8 cellular contexts compared by ENCODE assay signal in genomic region chr17:41894791-41895331, GRCh38. TPM values are rescaled to one million over a fixed set of nuclear protein-coding genes. Genes with fewer than 3 reads are reported as not detected.
DNase-seq lines count a peak whose midpoint lies in the region; ATAC-seq and TF ChIP-seq lines count a peak whose summit lies in the region.
"Had no signal": no experiment of that assay in that cellular context is flagged by ENCODE, and none has a peak within 500 bp of the region (broad histone marks: within the 10 kb centered on the region; RNA-seq: fewer than 3 reads in every experiment).

No MANE protein-coding gene starts in this region.

- H3K4me3 ChIP-seq in left lung (no peak overlapping the region), upper lobe of right lung (no peak overlapping the region), spleen (no peak overlapping the region)

- H3K36me3 ChIP-seq in left lung (peaks cover 0 to 100% of the 10 kb centered on the region in 2 donors), upper lobe of right lung (peaks cover 97% of the 10 kb centered on the region), spleen (peaks cover 3 to 100% (median 94%) of the 10 kb centered on the region in 6 donors)

- POLR2A ChIA-PET in naive thymus-derived CD8-positive, alpha-beta T cell (lab: Charles Lee): no interaction called here

- TF ChIP-seq CTCF in left lung (IDR thresholded peaks at IDR 0.05): no peak
- no peak for TF ChIP-seq CTCF in upper lobe of right lung (IDR thresholded peaks at IDR 0.05)
- no peak for TF ChIP-seq CTCF in spleen (IDR thresholded peaks at IDR 0.05 in 8 of 11, conservative IDR thresholded peaks at IDR 0.05 in 3 of 11)

- no peaks in the 10 kb centered on the region for H3K9me3 Mint-ChIP-seq in naive thymus-derived CD8-positive, alpha-beta T cell
- H3K9me3 Mint-ChIP-seq: activated CD4-positive, alpha-beta memory T cell treated with anti-CD3 and anti-CD28 coated beads for 36 hours had no signal

- no peaks in the 10 kb centered on the region for H3K27me3 ChIP-seq in left lung
- H3K27me3 ChIP-seq in upper lobe of right lung: no peaks in the 10 kb centered on the region
- no peaks in the 10 kb centered on the region for H3K27me3 ChIP-seq in spleen (replicated peaks in 1 of 7)

- H3K4me1 ChIP-seq in left lung (no peaks in the 10 kb centered on the region), upper lobe of right lung (peaks cover 4% of the 10 kb centered on the region), spleen (peaks cover 0 to 19% (median 0%) of the 10 kb centered on the region in 6 donors)

- intact Hi-C loops in left lung (cut with DNase I): no loop called here
- intact Hi-C loops in upper lobe of right lung (cut with DNase I): no loop called here
- intact Hi-C loops in spleen (cut with DNase I; ENCODE audit: low total_unique reads): no loop called here

- H3K4me1 Mint-ChIP-seq in naive thymus-derived CD8-positive, alpha-beta T cell: peaks cover 0 to 4% (median under 1%) of the 10 kb centered on the region in 4 donors

- peak; percentile 66 for DNase-seq in HK-2 (ENCODE audit: unreplicated experiment)
- peak; percentile 78 for DNase-seq in brain pericyte (ENCODE audit: low read depth, low spot score)
- no peak for DNase-seq in left lung
- no peak for DNase-seq in upper lobe of right lung
- no peak for DNase-seq in stimulated activated CD4-positive, alpha-beta T cell treated with anti-CD3 and anti-CD28 coated beads, Interleukin-4, amount 100 ng/mL, for 24 hours
- DNase-seq in spleen: no peak
- DNase-seq in naive thymus-derived CD8-positive, alpha-beta T cell: no peak
- DNase-seq: activated CD4-positive, alpha-beta memory T cell treated with anti-CD3 and anti-CD28 coated beads for 36 hours had no signal

- no peak for TF ChIP-seq POLR2A in spleen (IDR thresholded peaks at IDR 0.05)

- ATAC-seq in left lung (peak; percentile 26), upper lobe of right lung (no peak)
- ATAC-seq in naive thymus-derived CD8-positive, alpha-beta T cell: no peak

- no peaks in the 10 kb centered on the region for H3K27me3 Mint-ChIP-seq in naive thymus-derived CD8-positive, alpha-beta T cell
- H3K27me3 Mint-ChIP-seq: activated CD4-positive, alpha-beta memory T cell treated with anti-CD3 and anti-CD28 coated beads for 36 hours had no signal

- H3K9me3 ChIP-seq in left lung (no peaks in the 10 kb centered on the region), upper lobe of right lung (no peaks in the 10 kb centered on the region), spleen (no peaks in the 10 kb centered on the region)

- peak overlapping the region in 1 of 10 donors; percentile 15 for H3K27ac Mint-ChIP-seq in naive thymus-derived CD8-positive, alpha-beta T cell
- H3K27ac Mint-ChIP-seq: activated CD4-positive, alpha-beta memory T cell treated with anti-CD3 and anti-CD28 coated beads for 36 hours had no signal

- H3K27ac ChIP-seq in left lung (no peak overlapping the region), upper lobe of right lung (peak overlapping the region; percentile 59), spleen (peak overlapping the region in 1 of 8 donors; percentile 13)

- H3K4me3 Mint-ChIP-seq in naive thymus-derived CD8-positive, alpha-beta T cell: no peak overlapping the region
- H3K4me3 Mint-ChIP-seq: activated CD4-positive, alpha-beta memory T cell treated with anti-CD3 and anti-CD28 coated beads for 36 hours had no signal

- 56 to 84% (median 67%) methylated on average over 6 to 7 of the region's 7 CpGs for WGBS in spleen, 5 donors

- H3K36me3 Mint-ChIP-seq in naive thymus-derived CD8-positive, alpha-beta T cell: peaks cover 0 to 87% (median 14%) of the 10 kb centered on the region in 3 donors

RNA-seq across cellular contexts. Expression of gene ACLY, which starts 23.9 kb away (rescaled TPM):
- total RNA-seq in left lung (100 to 1,000 TPM; 129 to 204 TPM), upper lobe of right lung (112 TPM), spleen (100 to 1,000 TPM in 2 of 7 donors, 10 to 100 TPM in 5; 64.9 to 112 (median 87.6) TPM)
- polyA plus RNA-seq in spleen: 10 to 100 TPM; 17.7 to 28.6 (median 21.6) TPM
- 10 to 100 TPM; 69.9 to 79.3 TPM for total RNA-seq in naive thymus-derived CD8-positive, alpha-beta T cell
- 10 to 100 TPM; 42.7 to 61.3 (median 50.1) TPM for polyA plus RNA-seq in naive thymus-derived CD8-positive, alpha-beta T cell

RNA-seq across cellular contexts. Expression of gene KLHL11, which starts 29.6 kb away (rescaled TPM):
- total RNA-seq in left lung (10 to 100 TPM; 11.0 to 13.3 TPM), upper lobe of right lung (12.6 TPM), spleen (10 to 100 TPM; 10.1 to 25.2 (median 12.6) TPM)
- polyA plus RNA-seq in spleen: 1 to 10 TPM in 1 of 3 donors, under 1 TPM in 2; 0.17 to 1.1 (median 0.20) TPM
- total RNA-seq in naive thymus-derived CD8-positive, alpha-beta T cell: 10 to 100 TPM; 21.6 to 22.6 TPM
- 1 to 10 TPM; 5.0 to 6.3 (median 5.4) TPM for polyA plus RNA-seq in naive thymus-derived CD8-positive, alpha-beta T cell

RNA-seq across cellular contexts. Expression of gene ODAD4, which starts 35.6 kb away (rescaled TPM):
- 1 to 10 TPM in 1 of 2 donors, under 1 TPM in 1; 0.73 to 3.2 TPM for total RNA-seq in left lung
- 1.0 TPM for total RNA-seq in upper lobe of right lung
- total RNA-seq in spleen: 1 to 10 TPM in 1 of 7 donors, under 1 TPM in 2, not detected in 4; 0.20 to 1.0 (median 0.52) TPM
- under 1 TPM; 0.22 to 0.35 (median 0.30) TPM for polyA plus RNA-seq in spleen
- total RNA-seq in naive thymus-derived CD8-positive, alpha-beta T cell: not detected
- polyA plus RNA-seq in naive thymus-derived CD8-positive, alpha-beta T cell: under 1 TPM in 2 of 3 donors, not detected in 1; 0.08 to 0.09 TPM

RNA-seq across cellular contexts. Expression of gene KLHL10, which starts 57.2 kb away (rescaled TPM):
- total RNA-seq in left lung (not detected), upper lobe of right lung (0.29 TPM), spleen (1 to 10 TPM in 1 of 7 donors, under 1 TPM in 1, not detected in 5; 0.60 to 2.1 TPM)
- polyA plus RNA-seq in spleen: under 1 TPM; 0.03 to 0.20 (median 0.05) TPM
- total RNA-seq in naive thymus-derived CD8-positive, alpha-beta T cell: not detected
- under 1 TPM in 1 of 3 donors, not detected in 2; 0.09 TPM for polyA plus RNA-seq in naive thymus-derived CD8-positive, alpha-beta T cell

RNA-seq across cellular contexts. Expression of gene NT5C3B, which starts 58.8 kb away (rescaled TPM):
- total RNA-seq in left lung: 10 to 100 TPM; 30.6 to 34.7 TPM
- total RNA-seq in upper lobe of right lung: 36.5 TPM
- 10 to 100 TPM; 17.0 to 43.9 (median 26.0) TPM for total RNA-seq in spleen
- 10 to 100 TPM; 38.9 to 62.7 (median 60.9) TPM for polyA plus RNA-seq in spleen
- 10 to 100 TPM; 51.3 to 54.0 TPM for total RNA-seq in naive thymus-derived CD8-positive, alpha-beta T cell
- 10 to 100 TPM; 38.4 to 64.7 (median 41.5) TPM for polyA plus RNA-seq in naive thymus-derived CD8-positive, alpha-beta T cell

Comparison
In these comparisons a context has a peak if more than half of its experiments do, and no peak if none do; other contexts are left out.
1. DNase-seq: peak in HK-2 (single experiment) and brain pericyte (single experiment); none in left lung (0 of 2), upper lobe of right lung (single experiment), stimulated activated CD4-positive, alpha-beta T cell treated with anti-CD3 and anti-CD28 coated beads, Interleukin-4, amount 100 ng/mL, for 24 hours (single experiment), spleen (single experiment) and naive thymus-derived CD8-positive, alpha-beta T cell (0 of 10).